ENCODE assay signal across 4 cellular contexts in the genomic region with DNA sequence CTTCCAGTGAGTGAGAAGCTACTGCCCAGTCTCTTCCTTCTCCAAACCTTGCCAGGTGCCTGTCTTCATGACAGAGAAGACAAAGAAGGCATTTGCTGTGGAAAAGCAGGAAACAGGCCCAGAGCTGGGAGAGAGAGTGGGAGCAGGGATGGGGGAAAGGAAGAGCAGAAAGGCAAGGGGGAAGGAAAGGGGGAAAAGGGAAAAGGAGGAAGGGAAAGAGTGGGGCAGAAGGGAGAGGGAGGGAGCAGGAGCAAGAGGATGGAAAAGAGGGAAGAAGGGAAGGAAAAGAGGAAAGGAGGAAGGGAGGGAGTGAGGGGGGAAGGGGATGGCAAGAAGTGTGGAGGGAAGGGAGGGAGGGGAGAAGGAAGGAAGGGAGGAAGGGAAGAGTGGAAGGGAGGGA.
"Had no signal": no experiment of that assay in that cellular context is flagged by ENCODE, and none has a peak within 500 bp of the region (broad histone marks: within the 10 kb centered on the region; RNA-seq: fewer than 3 reads in every experiment).

No MANE protein-coding gene starts in this region.

- H3K27ac ChIP-seq: HL-60, KMS-11 had no signal

- H3K9ac ChIP-seq: KMS-11 had no signal

- H3K4me2 ChIP-seq: KMS-11 had no signal

- FAIRE-seq: HTR-8/SVneo had no signal

- DNase-seq: KG1 had no signal
